1 cellular context compared by ENCODE assay signal in genomic region chr14:90383126-90383730, GRCh38.
A peak's percentile ranks its signal among the peaks of the same experiment; 100 is the strongest.
TF ChIP-seq lines count a peak whose summit lies in the region.

No MANE protein-coding gene starts in this region.

TF ChIP-seq in HepG2, 621 proteins besides CTCF, POLR2A, EP300 and RAD21 (continued from another document and continues in another):
- TF ChIP-seq ZBTB40 (IDR thresholded peaks at IDR 0.05), result no peak
- peak; percentile 89 for TF ChIP-seq ZBTB40 (CRISPR knock-in tag; IDR thresholded peaks at IDR 0.05)
- TF ChIP-seq ZNF101 (CRISPR knock-in tag; IDR thresholded peaks at IDR 0.05; ENCODE audit: borderline replicate concordance, low read depth), result no peak
- peak; percentile 48; the same call in 1 of the 2 replicates for TF ChIP-seq ZNF766 (CRISPR knock-in tag; IDR thresholded peaks at IDR 0.05; ENCODE audit: borderline replicate concordance)
- peak; percentile 67 for TF ChIP-seq HMG20B (CRISPR knock-in tag; conservative IDR thresholded peaks at IDR 0.05)
- TF ChIP-seq SALL1 (CRISPR knock-in tag; IDR thresholded peaks at IDR 0.05), result peak; percentile 91
- TF ChIP-seq MIER3 (CRISPR knock-in tag; IDR thresholded peaks at IDR 0.05; ENCODE audit: borderline replicate concordance), result no peak; the same call in 1 of the 2 replicates
- TF ChIP-seq TBX3 (IDR thresholded peaks at IDR 0.05; ENCODE audit: borderline replicate concordance), result peak; percentile 93
- no peak for TF ChIP-seq ZNF207 (IDR thresholded peaks at IDR 0.05; ENCODE audit: borderline replicate concordance)
- TF ChIP-seq FOXA1 (IDR thresholded peaks at IDR 0.05), result no peak
- peak; percentile 54; the same call in 1 of the 2 replicates for TF ChIP-seq FOXA1 (CRISPR knock-in tag; IDR thresholded peaks at IDR 0.05)
- TF ChIP-seq FIP1L1 (IDR thresholded peaks at IDR 0.05; ENCODE audit: borderline replicate concordance, insufficient read depth, low read depth, low read length), result no peak
- no peak for TF ChIP-seq ZNF569 (CRISPR knock-in tag; IDR thresholded peaks at IDR 0.05; ENCODE audit: borderline replicate concordance)
- no peak for TF ChIP-seq STAT6 (CRISPR knock-in tag; IDR thresholded peaks at IDR 0.05; ENCODE audit: borderline replicate concordance)
- TF ChIP-seq BRF2 (CRISPR knock-in tag; IDR thresholded peaks at IDR 0.05), result peak; percentile 49; the same call in 1 of the 2 replicates
- TF ChIP-seq SNRNP70 (IDR thresholded peaks at IDR 0.05; ENCODE audit: low read depth, low read length), result no peak
- TF ChIP-seq CSRNP1 (CRISPR knock-in tag; IDR thresholded peaks at IDR 0.05), result peak; percentile 94
- TF ChIP-seq EZH2 (conservative IDR thresholded peaks at IDR 0.05; ENCODE audit: low read depth, low read length), result no peak
- 0 out of 2 replicates have a peak, but pooled peaks have one; percentile 37 for TF ChIP-seq RBAK (CRISPR knock-in tag; IDR thresholded peaks at IDR 0.05)
- 0 out of 2 replicates have a peak, but pooled peaks have one; percentile 1 for TF ChIP-seq SRF (IDR thresholded peaks at IDR 0.05; ENCODE audit: low read depth, low read length)
- TF ChIP-seq CREM (IDR thresholded peaks at IDR 0.05), result peak; percentile 97
- peak; percentile 78 for TF ChIP-seq CREM (CRISPR knock-in tag; IDR thresholded peaks at IDR 0.05)
- TF ChIP-seq AFF4 (CRISPR knock-in tag; IDR thresholded peaks at IDR 0.05), result no peak
- 0 out of 2 replicates have a peak, but pooled peaks have one; percentile 68 for TF ChIP-seq ZNF737 (CRISPR knock-in tag; IDR thresholded peaks at IDR 0.05; ENCODE audit: borderline replicate concordance)
- TF ChIP-seq PAF1 (CRISPR knock-in tag; IDR thresholded peaks at IDR 0.05), result no peak
- TF ChIP-seq ZNF562 (CRISPR knock-in tag; IDR thresholded peaks at IDR 0.05; ENCODE audit: borderline replicate concordance), result no peak; the same call in 1 of the 2 replicates
- no peak; the same call in 1 of the 2 replicates for TF ChIP-seq NR0B2 (CRISPR knock-in tag; IDR thresholded peaks at IDR 0.05)
- TF ChIP-seq MED13 (CRISPR knock-in tag; IDR thresholded peaks at IDR 0.05), result no peak
- no peak for TF ChIP-seq NKX3-1 (CRISPR knock-in tag; IDR thresholded peaks at IDR 0.05)
- TF ChIP-seq XRCC5 (optimal IDR thresholded peaks at IDR 0.05; ENCODE audit: low read length), result peak; percentile 93
- TF ChIP-seq SAP130 (CRISPR knock-in tag; IDR thresholded peaks at IDR 0.05; ENCODE audit: low read depth), result peak; percentile 95
- no peak for TF ChIP-seq NR2F1 (CRISPR knock-in tag; IDR thresholded peaks at IDR 0.05)
- TF ChIP-seq PAXIP1 (CRISPR knock-in tag; conservative IDR thresholded peaks at IDR 0.05), result peak; percentile 56
- peak; percentile 63; the same call in 1 of the 2 replicates for TF ChIP-seq GZF1 (CRISPR knock-in tag; IDR thresholded peaks at IDR 0.05)
- no peak for TF ChIP-seq SOX6 (IDR thresholded peaks at IDR 0.05)
- TF ChIP-seq SOX6 (CRISPR knock-in tag; IDR thresholded peaks at IDR 0.05), result peak; percentile 77
